ENCODE assay signal across 18 cellular contexts in the genomic region with DNA sequence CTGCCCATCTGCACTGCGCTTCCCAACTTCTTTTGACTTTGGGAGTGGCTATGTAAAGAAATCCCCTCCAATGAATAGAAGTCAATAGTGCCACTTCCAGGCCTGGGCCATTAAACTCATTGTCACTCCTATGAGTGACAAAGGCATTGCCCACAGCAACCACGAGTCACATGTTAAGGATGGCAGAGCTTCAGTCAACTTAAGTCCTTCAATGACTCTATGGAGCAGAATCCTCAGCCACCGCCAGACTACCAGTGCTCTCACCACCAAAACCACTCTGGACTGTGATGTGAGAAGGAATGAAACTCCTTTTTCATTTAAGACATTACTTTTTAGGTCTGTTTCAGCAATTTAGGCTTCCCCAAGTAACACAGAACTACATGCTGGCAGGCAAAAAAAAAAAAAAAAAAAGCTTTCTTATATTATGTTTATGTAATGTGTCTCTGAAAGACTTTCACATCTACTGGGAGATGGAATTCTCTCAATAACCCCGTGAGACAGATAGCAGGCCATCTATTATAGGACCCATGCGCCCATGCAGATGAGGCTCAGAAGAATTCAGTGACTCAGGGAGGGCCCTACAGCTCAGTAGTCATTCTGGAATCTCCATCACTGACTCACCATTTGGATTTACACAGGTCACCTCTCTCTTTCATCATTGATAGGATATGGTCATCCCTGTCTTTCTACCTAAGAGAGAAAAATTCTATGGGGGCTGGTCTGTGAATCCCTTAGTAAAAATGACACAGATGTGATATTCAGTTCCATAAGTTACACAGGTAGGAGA.
A peak's percentile ranks its signal among the peaks of the same experiment; 100 is the strongest.
DNase-seq lines count a peak whose midpoint lies in the region; ATAC-seq and TF ChIP-seq lines count a peak whose summit lies in the region.
"Had no signal": no experiment of that assay in that cellular context is flagged by ENCODE, and none has a peak within 500 bp of the region (broad histone marks: within the 10 kb centered on the region; RNA-seq: fewer than 3 reads in every experiment).

No MANE protein-coding gene starts in this region.

- no peak for TF ChIP-seq RAD21 in HCT116 (IDR thresholded peaks at IDR 0.05; ENCODE audit: low read depth)

- H3K27me3 Mint-ChIP-seq in activated CD4-positive, alpha-beta memory T cell treated with anti-CD3 and anti-CD28 coated beads for 36 hours: peaks cover 5% of the 10 kb centered on the region
- H3K27me3 Mint-ChIP-seq in activated CD4-positive, alpha-beta memory T cell treated with anti-CD3 and anti-CD28 coated beads, Interleukin-2, amount 10 ng/mL, durations not matched to agents 7 days and 5 days: peaks cover 3% of the 10 kb centered on the region
- H3K27me3 Mint-ChIP-seq in neural progenitor cell (ENCODE audit: insufficient read depth, low read depth): peaks cover 7% of the 10 kb centered on the region

- POLR2A ChIA-PET in activated CD4-positive, alpha-beta memory T cell treated with anti-CD3 and anti-CD28 coated beads for 36 hours (lab: Charles Lee): no interaction called here
- POLR2A ChIA-PET in activated CD4-positive, alpha-beta memory T cell treated with anti-CD3 and anti-CD28 coated beads, Interleukin-2, amount 10 ng/mL, durations not matched to agents 7 days and 5 days (lab: Charles Lee): no interaction called here
- POLR2A ChIA-PET in HCT116 (lab: Charles Lee): no interaction called here

- intact Hi-C loops in activated CD4-positive, alpha-beta memory T cell treated with anti-CD3 and anti-CD28 coated beads for 36 hours (cut with micrococcal nuclease): no loop called here
- intact Hi-C loops in HCT116 (cut with micrococcal nuclease): no loop called here
- intact Hi-C loops in spleen (cut with DNase I; ENCODE audit: low total_unique reads): no loop called here

- no peaks in the 10 kb centered on the region for H3K4me1 Mint-ChIP-seq in activated CD4-positive, alpha-beta memory T cell treated with anti-CD3 and anti-CD28 coated beads for 36 hours (ENCODE audit: low read depth)
- no peaks in the 10 kb centered on the region for H3K4me1 Mint-ChIP-seq in activated CD4-positive, alpha-beta memory T cell treated with anti-CD3 and anti-CD28 coated beads, Interleukin-2, amount 10 ng/mL, durations not matched to agents 7 days and 5 days
- peaks cover 13% of the 10 kb centered on the region for H3K4me1 Mint-ChIP-seq in neural progenitor cell
- H3K4me1 Mint-ChIP-seq: nephron had no signal

- H3K79me2 ChIP-seq in HCT116 (ENCODE audit: insufficient read depth, low read length): no peaks in the 10 kb centered on the region
- H3K79me2 ChIP-seq in neural progenitor cell (ENCODE audit: low read depth): no peaks in the 10 kb centered on the region

- TF ChIP-seq CTCF in HCT116 (IDR thresholded peaks at IDR 0.05 in 2 of 3, conservative IDR thresholded peaks at IDR 0.05 in 1 of 3; ENCODE audit: borderline replicate concordance in 1 of 3, insufficient read depth in 1 of 3, low read depth in 2 of 3, low read length in 2 of 3) (no peak), neural progenitor cell (IDR thresholded peaks at IDR 0.05) (no peak), spleen (IDR thresholded peaks at IDR 0.05 in 8 of 11, conservative IDR thresholded peaks at IDR 0.05 in 3 of 11) (no peak)

- H3K36me3 ChIP-seq in HCT116 (ENCODE audit: control insufficient read depth in 1 of 2, insufficient read depth in 2 of 2, low read length in 2 of 2) (no peaks in the 10 kb centered on the region), neural progenitor cell (no peaks in the 10 kb centered on the region), spleen (no peaks in the 10 kb centered on the region)
- H3K36me3 ChIP-seq: lower lobe of right lung, vagina had no signal

- no peaks in the 10 kb centered on the region for H3K9me2 ChIP-seq in HCT116 (ENCODE audit: insufficient read depth)

- no peaks in the 10 kb centered on the region for H3K4me1 ChIP-seq in HCT116 (ENCODE audit: control insufficient read depth in 1 of 2, insufficient read depth in 2 of 2, low read length in 2 of 2)
- H3K4me1 ChIP-seq in neural progenitor cell: no peaks in the 10 kb centered on the region
- no peaks in the 10 kb centered on the region for H3K4me1 ChIP-seq in spleen
- H3K4me1 ChIP-seq: lower lobe of right lung, vagina had no signal

- no peaks in the 10 kb centered on the region for H3F3A ChIP-seq in neural progenitor cell (ENCODE audit: low read depth)

- no peak for TF ChIP-seq POLR2A in HCT116 (IDR thresholded peaks at IDR 0.05; ENCODE audit: borderline replicate concordance, extremely low read depth, insufficient read depth, insufficient read length)
- no peak for TF ChIP-seq POLR2A in spleen (IDR thresholded peaks at IDR 0.05)

- no peak overlapping the region for H3K27ac Mint-ChIP-seq in activated CD4-positive, alpha-beta memory T cell treated with anti-CD3 and anti-CD28 coated beads for 36 hours
- no peak overlapping the region for H3K27ac Mint-ChIP-seq in activated CD4-positive, alpha-beta memory T cell treated with anti-CD3 and anti-CD28 coated beads, Interleukin-2, amount 10 ng/mL, durations not matched to agents 7 days and 5 days
- peak overlapping the region; percentile 76 for H3K27ac Mint-ChIP-seq in neural progenitor cell
- H3K27ac Mint-ChIP-seq: nephron; stimulated activated naive CD8-positive, alpha-beta T cell treated with anti-CD3 and anti-CD28 coated beads, Interleukin-15, Interleukin-2, amounts not matched to agents 100 ng/mL and 50 ng/mL, for 24 hours had no signal

- H4K20me1 ChIP-seq in HCT116 (ENCODE audit: insufficient read depth): no peaks in the 10 kb centered on the region
- H4K20me1 ChIP-seq in neural progenitor cell (ENCODE audit: low read depth): no peaks in the 10 kb centered on the region

- no peak overlapping the region for H3K27ac ChIP-seq in HCT116 (ENCODE audit: low read depth, low read length)
- no peak overlapping the region for H3K27ac ChIP-seq in neural progenitor cell
- no peak overlapping the region for H3K27ac ChIP-seq in spleen
- H3K27ac ChIP-seq: dorsolateral prefrontal cortex, lower lobe of right lung, vagina had no signal

- peak; percentile 35 for DNase-seq in activated CD4-positive, alpha-beta memory T cell treated with anti-CD3 and anti-CD28 coated beads for 36 hours
- no peak for DNase-seq in activated CD4-positive, alpha-beta memory T cell treated with anti-CD3 and anti-CD28 coated beads, Interleukin-2, amount 10 ng/mL, durations not matched to agents 7 days and 5 days
- DNase-seq in HCT116 (ENCODE audit: low read depth, low spot score) (no peak), amniotic epithelial cell (ENCODE audit: low read depth) (peak; percentile 56), neural progenitor cell (ENCODE audit: low spot score) (no peak), spleen (no peak)
- DNase-seq: dorsolateral prefrontal cortex, GOT3, KBM-7, lower lobe of right lung, NCI-H1436, OCI-M1, right cardiac atrium had no signal

- H3K4me3 ChIP-seq in HCT116 (replicated peaks in 1 of 2; ENCODE audit: low read depth in 1 of 2, low read length in 2 of 2): no peak overlapping the region
- no peak overlapping the region for H3K4me3 ChIP-seq in neural progenitor cell
- H3K4me3 ChIP-seq in spleen: no peak overlapping the region
- H3K4me3 ChIP-seq: dorsolateral prefrontal cortex, lower lobe of right lung, vagina had no signal

- RAD21 ChIA-PET in HCT116 (lab: Charles Lee; ENCODE audit: low non-redundant PET in 1 of 2, low total read pairs in 2 of 2, uncharacterized antibody in 2 of 2, unreplicated experiment in 2 of 2): no interaction called here

- ATAC-seq in HCT116: peak; percentile 40; the same call in 1 of the 2 replicates
- no peak for ATAC-seq in HG03175 (IDR thresholded peaks at IDR 0.05; ENCODE audit: unreplicated experiment)
- ATAC-seq in SK-N-SH treated with all-trans-retinoic acid at 6 μM for 48 hours: no peak
- ATAC-seq: lower lobe of right lung, right cardiac atrium had no signal

- CTCF ChIA-PET in activated CD4-positive, alpha-beta memory T cell treated with anti-CD3 and anti-CD28 coated beads for 36 hours (lab: Charles Lee): no interaction called here
- CTCF ChIA-PET in activated CD4-positive, alpha-beta memory T cell treated with anti-CD3 and anti-CD28 coated beads, Interleukin-2, amount 10 ng/mL, durations not matched to agents 7 days and 5 days (lab: Charles Lee): no interaction called here
- CTCF ChIA-PET in HCT116 (lab: Charles Lee): no interaction called here

- no peaks in the 10 kb centered on the region for H3K9me3 Mint-ChIP-seq in activated CD4-positive, alpha-beta memory T cell treated with anti-CD3 and anti-CD28 coated beads for 36 hours
- H3K9me3 Mint-ChIP-seq in activated CD4-positive, alpha-beta memory T cell treated with anti-CD3 and anti-CD28 coated beads, Interleukin-2, amount 10 ng/mL, durations not matched to agents 7 days and 5 days: no peaks in the 10 kb centered on the region
- H3K9me3 Mint-ChIP-seq in neural progenitor cell: no peaks in the 10 kb centered on the region
- H3K9me3 Mint-ChIP-seq: nephron; stimulated activated naive CD8-positive, alpha-beta T cell treated with anti-CD3 and anti-CD28 coated beads, Interleukin-15, Interleukin-2, amounts not matched to agents 100 ng/mL and 50 ng/mL, for 24 hours had no signal

- H2AFZ ChIP-seq in HCT116 (ENCODE audit: low read depth, low read length, poor library complexity, severe bottlenecking) (no peak overlapping the region), neural progenitor cell (replicated peaks) (no peak overlapping the region)

- H3K9ac ChIP-seq in HCT116 (ENCODE audit: low read length) (no peak overlapping the region), neural progenitor cell (no peak overlapping the region)

- no TSS peak for BruUV-seq in HCT116 (replicated peaks; lab: Mats Ljungman, UMichigan)

- H3K4me2 ChIP-seq in HCT116 (ENCODE audit: low read length): no peak overlapping the region
- no peak overlapping the region for H3K4me2 ChIP-seq in neural progenitor cell

- WGBS in spleen, 5 donors: 84 to 93% (median 85%) methylated on average over 5 of the region's 5 CpGs

- no peak overlapping the region for H3K4me3 Mint-ChIP-seq in activated CD4-positive, alpha-beta memory T cell treated with anti-CD3 and anti-CD28 coated beads for 36 hours
- H3K4me3 Mint-ChIP-seq in activated CD4-positive, alpha-beta memory T cell treated with anti-CD3 and anti-CD28 coated beads, Interleukin-2, amount 10 ng/mL, durations not matched to agents 7 days and 5 days: no peak overlapping the region
- no peak overlapping the region for H3K4me3 Mint-ChIP-seq in neural progenitor cell
- H3K4me3 Mint-ChIP-seq: nephron; stimulated activated naive CD8-positive, alpha-beta T cell treated with anti-CD3 and anti-CD28 coated beads, Interleukin-15, Interleukin-2, amounts not matched to agents 100 ng/mL and 50 ng/mL, for 24 hours had no signal

- H3K27me3 ChIP-seq in HCT116 (ENCODE audit: insufficient read depth, low read length) (no peaks in the 10 kb centered on the region), neural progenitor cell (no peaks in the 10 kb centered on the region), spleen (replicated peaks in 1 of 7) (no peaks in the 10 kb centered on the region)
- H3K27me3 ChIP-seq: vagina had no signal

- no peaks in the 10 kb centered on the region for H3K36me3 Mint-ChIP-seq in activated CD4-positive, alpha-beta memory T cell treated with anti-CD3 and anti-CD28 coated beads for 36 hours
- no peaks in the 10 kb centered on the region for H3K36me3 Mint-ChIP-seq in activated CD4-positive, alpha-beta memory T cell treated with anti-CD3 and anti-CD28 coated beads, Interleukin-2, amount 10 ng/mL, durations not matched to agents 7 days and 5 days (ENCODE audit: low read depth)
- H3K36me3 Mint-ChIP-seq in neural progenitor cell: no peaks in the 10 kb centered on the region

- H3K9me3 ChIP-seq in HCT116 (ENCODE audit: control insufficient read depth in 1 of 2, insufficient read depth in 1 of 2, low read depth in 1 of 2, low read length in 2 of 2): no peaks in the 10 kb centered on the region
- H3K9me3 ChIP-seq in neural progenitor cell (ENCODE audit: low read depth): no peaks in the 10 kb centered on the region
- H3K9me3 ChIP-seq in spleen: no peaks in the 10 kb centered on the region
- H3K9me3 ChIP-seq: lower lobe of right lung, vagina had no signal

Comparison
In these comparisons a context has a peak if more than half of its experiments do, and no peak if none do; other contexts are left out.
1. DNase-seq: peak in activated CD4-positive, alpha-beta memory T cell treated with anti-CD3 and anti-CD28 coated beads for 36 hours (single experiment) and amniotic epithelial cell (single experiment); none in activated CD4-positive, alpha-beta memory T cell treated with anti-CD3 and anti-CD28 coated beads, Interleukin-2, amount 10 ng/mL, durations not matched to agents 7 days and 5 days (single experiment), HCT116 (single experiment), neural progenitor cell (single experiment) and spleen (single experiment).